In genomic region chr11:131667566-131667965, GRCh38 we compare ENCODE assay signal across 16 cellular contexts.
DNase-seq lines count a peak whose midpoint lies in the region; ATAC-seq, FAIRE-seq and TF ChIP-seq lines count a peak whose summit lies in the region.
"Had no signal": no experiment of that assay in that cellular context is flagged by ENCODE, and none has a peak within 500 bp of the region (broad histone marks: within the 10 kb centered on the region; RNA-seq: fewer than 3 reads in every experiment).

No MANE protein-coding gene starts in this region.

- no peak overlapping the region for H4K8ac ChIP-seq in neuronal stem cell (ENCODE audit: low read depth, low read length)

- in situ Hi-C loops in gastrocnemius medialis (cut with MboI; ENCODE audit: low sequenced_read_pairs in 4 of 4) = loop anchor here in 2 of 4 donors (25.0 kb wide), 1 partner anchor 605 kb away; no protein-coding TSS in a partner anchor

- H2BK15ac ChIP-seq in neuronal stem cell (ENCODE audit: low read length) = no peak overlapping the region

- H4K91ac ChIP-seq in neuronal stem cell (ENCODE audit: low read depth, low read length, poor library complexity) = no peak overlapping the region

- H3K9me3 ChIP-seq in RWPE2 (ENCODE audit: severe bottlenecking) = no peaks in the 10 kb centered on the region
- H3K9me3 ChIP-seq in neuronal stem cell (replicated peaks in 1 of 2; ENCODE audit: control insufficient read depth in 2 of 2, insufficient read depth in 1 of 2, low read depth in 1 of 2, low read length in 2 of 2) = no peaks in the 10 kb centered on the region
- H3K9me3 ChIP-seq in gastrocnemius medialis = no peaks in the 10 kb centered on the region
- H3K9me3 ChIP-seq in kidney (ENCODE audit: control insufficient read depth in 1 of 2, low read length in 2 of 2) = no peaks in the 10 kb centered on the region
- H3K9me3 ChIP-seq: A549, BE2C had no signal

- no peak overlapping the region for H2BK120ac ChIP-seq in neuronal stem cell (ENCODE audit: low read depth, low read length)

- no peak for TF ChIP-seq POLR2A in gastrocnemius medialis (IDR thresholded peaks at IDR 0.05)

- H2AFZ ChIP-seq in neuronal stem cell (ENCODE audit: low read length) = no peak overlapping the region

- H3K14ac ChIP-seq in neuronal stem cell (ENCODE audit: low read length) = no peak overlapping the region

- H3K27ac ChIP-seq in RWPE2 (ENCODE audit: poor library complexity, severe bottlenecking) (no peak overlapping the region), neuronal stem cell (replicated peaks; ENCODE audit: low read length) (no peak overlapping the region), substantia nigra (ENCODE audit: low read depth, low read length, poor library complexity, severe bottlenecking) (peak overlapping the region; percentile 96), gastrocnemius medialis (no peak overlapping the region), kidney (ENCODE audit: low read depth in 2 of 2, low read length in 2 of 2) (no peak overlapping the region)
- H3K27ac ChIP-seq: A549, C4-2B had no signal

- no peak overlapping the region for H3K4me2 ChIP-seq in neuronal stem cell (ENCODE audit: insufficient read depth, low read length, poor library complexity, severe bottlenecking)
- H3K4me2 ChIP-seq: A549 had no signal

- H3K18ac ChIP-seq in neuronal stem cell (ENCODE audit: low read length) = peak overlapping the region; percentile 33

- TF ChIP-seq CTCF in RWPE2 (IDR thresholded peaks at IDR 0.05; ENCODE audit: poor library complexity, severe bottlenecking) = no peak
- TF ChIP-seq CTCF in gastrocnemius medialis (IDR thresholded peaks at IDR 0.05 in 4 of 5, conservative IDR thresholded peaks at IDR 0.05 in 1 of 5) = no peak
- no peak for TF ChIP-seq CTCF in kidney (IDR thresholded peaks at IDR 0.05; ENCODE audit: borderline replicate concordance, extremely low read depth, insufficient read depth)

- H2BK12ac ChIP-seq in neuronal stem cell (ENCODE audit: low read length) = no peak overlapping the region

- H3K27me3 ChIP-seq in RWPE2 (ENCODE audit: insufficient read depth, poor library complexity, severe bottlenecking) (no peaks in the 10 kb centered on the region), neuronal stem cell (ENCODE audit: control insufficient read depth in 3 of 3, insufficient read depth in 3 of 3, low read depth in 1 of 3, low read length in 3 of 3) (no peaks in the 10 kb centered on the region), gastrocnemius medialis (no peaks in the 10 kb centered on the region)
- H3K27me3 ChIP-seq: BE2C had no signal

- no peak overlapping the region for H3K9ac ChIP-seq in neuronal stem cell (ENCODE audit: low read depth, low read length, poor library complexity)
- no peak overlapping the region for H3K9ac ChIP-seq in kidney (ENCODE audit: low read length in 2 of 2)

- ATAC-seq in RWPE2 (ENCODE audit: low read depth) (no peak), gastrocnemius medialis (no peak)
- ATAC-seq: A549 had no signal

- H3K36me3 ChIP-seq in RWPE2 (ENCODE audit: low read depth) = no peaks in the 10 kb centered on the region
- H3K36me3 ChIP-seq in neuronal stem cell (replicated peaks in 1 of 2; ENCODE audit: control insufficient read depth in 2 of 2, insufficient read depth in 2 of 2, low read length in 2 of 2) = no peaks in the 10 kb centered on the region
- no peaks in the 10 kb centered on the region for H3K36me3 ChIP-seq in gastrocnemius medialis
- no peaks in the 10 kb centered on the region for H3K36me3 ChIP-seq in kidney (ENCODE audit: control insufficient read depth in 1 of 2, insufficient read depth in 2 of 2, low read length in 2 of 2)
- H3K36me3 ChIP-seq: BE2C had no signal

- intact Hi-C loops in gastrocnemius medialis (cut with DNase I; ENCODE audit: low total_unique reads) = no loop called here
- intact Hi-C loops in kidney (cut with DNase I) = no loop called here

- H2AK5ac ChIP-seq in neuronal stem cell (ENCODE audit: low read depth, low read length) = no peak overlapping the region

- H3K4me3 ChIP-seq in RWPE2 (ENCODE audit: severe bottlenecking) (no peak overlapping the region), neuronal stem cell (ENCODE audit: low read length in 2 of 2) (no peak overlapping the region), gastrocnemius medialis (no peak overlapping the region), kidney (ENCODE audit: low read length in 2 of 2) (no peak overlapping the region)
- H3K4me3 ChIP-seq: A549 had no signal

- H3K4me1 ChIP-seq in RWPE2 (ENCODE audit: insufficient read depth, poor library complexity, severe bottlenecking) = no peaks in the 10 kb centered on the region
- peaks cover 0 to 15% of the 10 kb centered on the region in 2 donors for H3K4me1 ChIP-seq in neuronal stem cell (ENCODE audit: control insufficient read depth in 2 of 2, insufficient read depth in 1 of 2, low read depth in 1 of 2, low read length in 2 of 2)
- H3K4me1 ChIP-seq in gastrocnemius medialis = no peaks in the 10 kb centered on the region
- H3K4me1 ChIP-seq in kidney (ENCODE audit: control insufficient read depth in 1 of 2, insufficient read depth in 1 of 2, low read depth in 1 of 2, low read length in 2 of 2) = peaks cover 0 to 2% of the 10 kb centered on the region in 2 donors
- H3K4me1 ChIP-seq: A549, BE2C had no signal

- DNase-seq in RWPE2 (ENCODE audit: low spot score) = peak; percentile 28
- peak; percentile 38 for DNase-seq in cerebellar cortex (ENCODE audit: low spot score)
- no peak for DNase-seq in neuronal stem cell (ENCODE audit: low spot score)
- no peak for DNase-seq in substantia nigra (lab: John Stamatoyannopoulos, UW)
- no peak for DNase-seq in SKM-1 (lab: John Stamatoyannopoulos, UW; ENCODE audit: unreplicated experiment)
- DNase-seq in gastrocnemius medialis = no peak
- no peak for DNase-seq in HPDE6-E6E7 (ENCODE audit: extremely low spot score)
- DNase-seq in kidney = no peak
- DNase-seq: BE2C; CD4-positive, alpha-beta memory T cell; DMS153; GDM1; HCEC 1CT had no signal

- no peak overlapping the region for H3K4ac ChIP-seq in neuronal stem cell (ENCODE audit: low read length)

- WGBS in neuronal stem cell (ENCODE audit: extremely low coverage in 2 of 2, insufficient read length in 2 of 2, insufficient replicate concordance in 1 of 2), 2 donors = no CpG with 5 or more reads among the region's 4 CpGs

- H3K79me1 ChIP-seq in neuronal stem cell (ENCODE audit: low read depth, low read length) = no peaks in the 10 kb centered on the region

- H3K23ac ChIP-seq in neuronal stem cell (ENCODE audit: low read depth, low read length, poor library complexity) = no peak overlapping the region

- no peak for FAIRE-seq in kidney (lab: Jason Lieb, UNC)
- FAIRE-seq: A549, GM12892 had no signal

- no peak overlapping the region for H2BK5ac ChIP-seq in neuronal stem cell (ENCODE audit: low read length)

Comparison
In these comparisons a context has a peak if more than half of its experiments do, and no peak if none do; other contexts are left out.
1. DNase-seq: peak in RWPE2 (single experiment) and cerebellar cortex (single experiment); none in neuronal stem cell (single experiment), substantia nigra (0 of 49), SKM-1 (single experiment), gastrocnemius medialis (0 of 2), HPDE6-E6E7 (single experiment) and kidney (single experiment).